In the genomic region with DNA sequence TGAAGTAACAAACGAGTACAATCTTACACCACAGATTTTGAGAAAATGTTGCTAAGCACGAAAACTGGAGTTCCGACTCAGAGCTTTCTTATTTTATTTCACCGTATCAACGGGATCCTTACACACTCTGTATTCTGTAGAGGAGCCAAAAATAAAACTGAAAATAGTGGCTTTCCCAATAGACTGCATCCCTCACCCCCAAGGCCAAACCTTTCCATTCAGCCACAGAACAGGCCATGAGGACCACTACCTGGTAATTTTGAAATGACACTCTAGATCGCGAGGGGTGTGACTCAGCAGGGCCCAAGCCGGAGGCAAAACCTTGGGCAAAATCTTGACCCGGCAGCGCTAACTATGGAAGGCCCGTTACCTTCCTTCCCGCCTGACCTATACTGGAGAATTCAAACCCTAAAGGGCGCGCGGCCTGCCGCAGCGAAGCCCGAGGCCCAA, we compare ENCODE assay signal across 8 cellular contexts. TPM values are rescaled to one million over a fixed set of nuclear protein-coding genes. Genes with fewer than 3 reads are reported as not detected.
DNase-seq lines count a peak whose midpoint lies in the region; ATAC-seq and TF ChIP-seq lines count a peak whose summit lies in the region.

No MANE protein-coding gene starts in this region.

- in situ Hi-C loops in Panc1 (cut with HindIII; ENCODE audit: low pct_unique_long_range_greater_than_20kb, low sequenced_read_pairs): no loop called here

- H3K4me1 ChIP-seq in Panc1 (ENCODE audit: control insufficient read depth, insufficient read depth, low read length): peaks cover 12% of the 10 kb centered on the region

- intact Hi-C loops in Panc1 (cut with micrococcal nuclease; ENCODE audit: unreplicated experiment): no loop called here

- no TSS peak for BruUV-seq in Panc1 (replicated peaks; lab: Mats Ljungman, UMichigan)

- H3K4me1 Mint-ChIP-seq in T-helper 2 cell treated with Interferon-gamma antibody and Interleukin-4, amounts not matched to agents 5 μg/mL and 100 μg/mL, for 36 hours (ENCODE audit: low read depth): peaks cover 20% of the 10 kb centered on the region
- H3K4me1 Mint-ChIP-seq in osteocyte (ENCODE audit: unreplicated experiment): peaks cover 29% of the 10 kb centered on the region

- peak overlapping the region; percentile 94 for H3K27ac ChIP-seq in Panc1 (ENCODE audit: low read length)

- H3K27ac Mint-ChIP-seq in T-helper 2 cell treated with Interferon-gamma antibody and Interleukin-4, amounts not matched to agents 5 μg/mL and 100 μg/mL, for 36 hours: peak overlapping the region; percentile 99
- peak overlapping the region; percentile 100 for H3K27ac Mint-ChIP-seq in osteocyte (ENCODE audit: unreplicated experiment)

- POLR2A ChIA-PET in Panc1 (lab: Charles Lee): no interaction called here

- H3K4me3 ChIP-seq in Panc1 (ENCODE audit: low read depth in 2 of 2, low read length in 2 of 2) (peak overlapping the region; percentile 64 to 93), epithelial cell of esophagus (ENCODE audit: low read length) (peak overlapping the region; percentile 88)

- no peak for TF ChIP-seq CTCF in Panc1 (IDR thresholded peaks at IDR 0.05)
- TF ChIP-seq CTCF in epithelial cell of esophagus (IDR thresholded peaks at IDR 0.05; ENCODE audit: insufficient read depth, low read depth, low read length, missing control alignments): no peak
- no peak for TF ChIP-seq CTCF in osteocyte (IDR thresholded peaks at IDR 0.05)
- no peak for TF ChIP-seq CTCF in GM20000 (IDR thresholded peaks at IDR 0.05; ENCODE audit: extremely low read depth, missing control alignments)

- H3K9me3 ChIP-seq in Panc1 (ENCODE audit: control insufficient read depth, insufficient read depth, low read depth, low read length): no peaks in the 10 kb centered on the region

- H3K27me3 Mint-ChIP-seq in T-helper 2 cell treated with Interferon-gamma antibody and Interleukin-4, amounts not matched to agents 5 μg/mL and 100 μg/mL, for 36 hours (ENCODE audit: low read depth): no peaks in the 10 kb centered on the region
- H3K27me3 Mint-ChIP-seq in osteocyte (ENCODE audit: unreplicated experiment): no peaks in the 10 kb centered on the region

- ATAC-seq in Panc1: peak; percentile 31

- peaks cover 4% of the 10 kb centered on the region for H3K9me3 Mint-ChIP-seq in T-helper 2 cell treated with Interferon-gamma antibody and Interleukin-4, amounts not matched to agents 5 μg/mL and 100 μg/mL, for 36 hours
- H3K9me3 Mint-ChIP-seq in osteocyte (ENCODE audit: unreplicated experiment): peaks cover 3% of the 10 kb centered on the region

- H3K36me3 Mint-ChIP-seq in T-helper 2 cell treated with Interferon-gamma antibody and Interleukin-4, amounts not matched to agents 5 μg/mL and 100 μg/mL, for 36 hours (ENCODE audit: low read depth): peaks cover 46% of the 10 kb centered on the region
- H3K36me3 Mint-ChIP-seq in osteocyte (ENCODE audit: unreplicated experiment): peaks cover 34% of the 10 kb centered on the region

- CTCF ChIA-PET in Panc1 (lab: Charles Lee): interaction anchor here (0.6 kb wide), 1 partner anchor 753 kb away, joined by 6 read pairs; no protein-coding TSS in a partner anchor

- H3K27me3 ChIP-seq in Panc1 (ENCODE audit: control insufficient read depth, insufficient read depth, low read length): no peaks in the 10 kb centered on the region

- no peak for DNase-seq in T-helper 2 cell treated with Interferon-gamma antibody and Interleukin-4, amounts not matched to agents 5 μg/mL and 100 μg/mL, for 36 hours (ENCODE audit: low spot score)
- no peak for DNase-seq in T-helper 2 cell
- DNase-seq in Panc1 (ENCODE audit: low read depth, low spot score): no peak
- peak; percentile 48 for DNase-seq in epithelial cell of esophagus (ENCODE audit: low read depth)
- no peak for DNase-seq in osteocyte (ENCODE audit: extremely low spot score, unreplicated experiment)
- DNase-seq in AG20443 (ENCODE audit: low spot score): no peak
- DNase-seq in GM20000 (ENCODE audit: low spot score): no peak
- no peak for DNase-seq in dedifferentiated amniotic fluid mesenchymal stem cell (ENCODE audit: extremely low spot score)

- H3K36me3 ChIP-seq in Panc1 (ENCODE audit: control insufficient read depth, insufficient read depth, low read length): peaks cover 25% of the 10 kb centered on the region

- H3K4me3 Mint-ChIP-seq in T-helper 2 cell treated with Interferon-gamma antibody and Interleukin-4, amounts not matched to agents 5 μg/mL and 100 μg/mL, for 36 hours: peak overlapping the region; percentile 95
- peak overlapping the region; percentile 89 for H3K4me3 Mint-ChIP-seq in osteocyte (ENCODE audit: unreplicated experiment)

RNA-seq across cellular contexts. Expression of gene HSPA9, which starts 0.4 kb away (rescaled TPM):
- total RNA-seq in Panc1 (2021; ENCODE audit: unreplicated experiment) (424 TPM), osteocyte (197 and 211 TPM in 2 replicates)
- polyA plus RNA-seq in Panc1 (2012; ENCODE audit: insufficient read length): 499 TPM

RNA-seq across cellular contexts. Expression of gene ETF1, which starts 31.7 kb away (rescaled TPM):
- total RNA-seq in Panc1 (2021; ENCODE audit: unreplicated experiment): 168 TPM
- 82.6 TPM for polyA plus RNA-seq in Panc1 (2012; ENCODE audit: insufficient read length)
- total RNA-seq in osteocyte: 84.2 and 88.3 TPM in 2 replicates
